In genomic region chr1:15031251-15031930, GRCh38 we compare ENCODE assay signal across 30 cellular contexts.
DNase-seq lines count a peak whose midpoint lies in the region; ATAC-seq, FAIRE-seq and TF ChIP-seq lines count a peak whose summit lies in the region.
"Had no signal": no experiment of that assay in that cellular context is flagged by ENCODE, and none has a peak within 500 bp of the region (broad histone marks: within the 10 kb centered on the region; RNA-seq: fewer than 3 reads in every experiment).

No MANE protein-coding gene starts in this region.

- H3K79me1 ChIP-seq in IMR-90 (ENCODE audit: low read depth in 1 of 2, low read length in 2 of 2) (peaks cover 30 to 52% of the 10 kb centered on the region in 2 experiments), mesenchymal stem cell (replicated peaks; ENCODE audit: low read length, poor library complexity, severe bottlenecking) (peaks cover 8% of the 10 kb centered on the region)

- H2BK15ac ChIP-seq in IMR-90 (ENCODE audit: low read depth, low read length) (no peak overlapping the region), mesenchymal stem cell (ENCODE audit: low read depth, poor library complexity, severe bottlenecking) (no peak overlapping the region)

- intact Hi-C loops in IMR-90 (cut with micrococcal nuclease): no loop called here
- intact Hi-C loops in K562 (cut with micrococcal nuclease): no loop called here

- H2BK120ac ChIP-seq in IMR-90 (ENCODE audit: low read depth, low read length) (no peak overlapping the region), mesenchymal stem cell (ENCODE audit: low read depth, low read length) (no peak overlapping the region)

- WGBS in IMR-90 (ENCODE audit: extremely low coverage in 2 of 2, insufficient read length in 1 of 2), 2 experiments: 100% methylated on average over 1 of the region's 8 CpGs; no CpG with 5 or more reads in 1 of the 2 experiments
- WGBS in K562 (ENCODE audit: insufficient coverage, low coverage, missing lambda C conversion rate): 74% methylated on average over 8 of the region's 8 CpGs
- 89% methylated on average over 7 of the region's 8 CpGs for WGBS in mesenchymal stem cell

- no peaks in the 10 kb centered on the region for H3K27me3 ChIP-seq in IMR-90 (ENCODE audit: control insufficient read depth, insufficient read depth, low read length)
- no peaks in the 10 kb centered on the region for H3K27me3 ChIP-seq in K562 (ENCODE audit: control insufficient read depth in 2 of 2, insufficient read depth in 2 of 2, low read length in 2 of 2)
- H3K27me3 ChIP-seq in mesenchymal stem cell (ENCODE audit: control insufficient read depth in 1 of 2, insufficient read depth in 1 of 2, low read length in 2 of 2): no peaks in the 10 kb centered on the region
- H3K27me3 ChIP-seq: gastroesophageal sphincter, neural progenitor cell, right atrium auricular region had no signal

- TF ChIP-seq RAD21 in IMR-90 (IDR thresholded peaks at IDR 0.05; ENCODE audit: low read length): no peak
- no peak for TF ChIP-seq RAD21 in K562 (CRISPR knock-in tag; conservative IDR thresholded peaks at IDR 0.05 in 1 of 2, IDR thresholded peaks at IDR 0.05 in 1 of 2)

- H3K4me3 ChIP-seq in AG10803 (ENCODE audit: low read length) (no peak overlapping the region), IMR-90 (ENCODE audit: insufficient read depth, low read depth, low read length) (no peak overlapping the region), K562 (no peak overlapping the region), mesenchymal stem cell (ENCODE audit: insufficient read depth in 1 of 2, low read depth in 1 of 2, low read length in 2 of 2) (no peak overlapping the region)
- H3K4me3 ChIP-seq: gastroesophageal sphincter, HAP-1, neural progenitor cell, right atrium auricular region, thoracic aorta had no signal

- DNase-seq in AG10803 (ENCODE audit: low read depth) (peak; percentile 59), IMR-90 (peak; percentile 34), K562 (ENCODE audit: extremely low read depth in 1 of 4, low spot score in 3 of 4) (no peak), mesenchymal stem cell (peak; percentile 38), NCI-H1105 treated with DMSO at 0.1 percent for 48 hours (lab: John Stamatoyannopoulos, UW) (no peak), SIG-M5 (lab: John Stamatoyannopoulos, UW) (no peak)
- DNase-seq: activated CD4-positive, alpha-beta T cell treated with anti-CD3 and anti-CD28 coated beads, Interleukin-2, amount 50 U/mL, for 4 hours; activated CD8-positive, alpha-beta memory T cell treated with anti-CD3 and anti-CD28 coated beads, Interleukin-2, amount 10 ng/mL, durations not matched to agents 7 days and 5 days; activated naive CD4-positive, alpha-beta T cell treated with Interleukin-2 at 50 U/mL for 16 hours; activated T-cell treated with anti-CD3 and anti-CD28 coated beads, Interleukin-2, amount 50 U/mL, for 48 hours; CD4-positive, alpha-beta T cell; DND-41; hypothalamus; NCI-H1048; NCI-H187; NCI-H2171; NCI-H510A; SK-N-SH; stimulated activated CD8-positive, alpha-beta memory T cell treated with anti-CD3 and anti-CD28 coated beads, Interleukin-4, amount 100 ng/mL, for 48 hours; stimulated activated naive CD8-positive, alpha-beta T cell treated with anti-CD3 and anti-CD28 coated beads, Interleukin-15, amount 100 ng/mL, for 72 hours had no signal

- H3K4ac ChIP-seq in IMR-90 (ENCODE audit: low read depth, low read length) (peak overlapping the region; percentile 22), mesenchymal stem cell (ENCODE audit: low read depth in 1 of 2, low read length in 2 of 2) (no peak overlapping the region)

- H4K8ac ChIP-seq in IMR-90 (ENCODE audit: low read depth in 2 of 2, low read length in 2 of 2) (no peak overlapping the region), mesenchymal stem cell (ENCODE audit: low read length) (no peak overlapping the region)

- H3K36me3 ChIP-seq in IMR-90 (ENCODE audit: control insufficient read depth, insufficient read depth, low read length) (peaks cover 1% of the 10 kb centered on the region; the same call in 1 of the 2 replicates), K562 (ENCODE audit: control insufficient read depth, insufficient read depth, low read length) (peaks cover 7% of the 10 kb centered on the region; the same call in 1 of the 3 replicates), mesenchymal stem cell (ENCODE audit: control insufficient read depth in 1 of 2, insufficient read depth in 2 of 2, low read depth in 1 of 2, low read length in 2 of 2) (peaks cover 11 to 19% of the 10 kb centered on the region in 2 experiments)
- H3K36me3 ChIP-seq: HAP-1, neural progenitor cell, right atrium auricular region, thoracic aorta had no signal

- dilution Hi-C loops in IMR-90 (cut with HindIII; ENCODE audit: low sequenced_read_pairs, unreplicated experiment): no loop called here

- in situ Hi-C loops in IMR-90 (cut with MboI; ENCODE audit: low sequenced_read_pairs): loop anchor here (5.0 kb wide), 1 partner anchor 49 kb away; no protein-coding TSS in a partner anchor
- in situ Hi-C loops in K562 (cut with MboI): no loop called here

- peak; percentile 48 for FAIRE-seq in K562 (lab: Jason Lieb, UNC)
- FAIRE-seq: A204.1, GM18507 had no signal

- no peak for TF ChIP-seq POLR2A in IMR-90 (IDR thresholded peaks at IDR 0.05; ENCODE audit: low read depth, low read length)
- TF ChIP-seq POLR2A in K562 (conservative IDR thresholded peaks at IDR 0.05): no peak

- H2BK5ac ChIP-seq in IMR-90 (ENCODE audit: low read depth, low read length, poor library complexity, severe bottlenecking) (no peak overlapping the region), mesenchymal stem cell (ENCODE audit: low read depth, low read length, poor library complexity, severe bottlenecking) (peak overlapping the region; percentile 63)

- TF ChIP-seq EP300 in K562 (IDR thresholded peaks at IDR 0.05; ENCODE audit: low read length): no peak

- peaks cover 21% of the 10 kb centered on the region for H3K4me1 ChIP-seq in IMR-90 (ENCODE audit: control insufficient read depth, insufficient read depth, low read length)
- peaks cover 5 to 15% of the 10 kb centered on the region in 2 experiments; a peak in 1 of 5 replicates for H3K4me1 ChIP-seq in K562 (replicated peaks in 1 of 2; ENCODE audit: control insufficient read depth in 2 of 2, insufficient read depth in 2 of 2, low read length in 2 of 2)
- H3K4me1 ChIP-seq in mesenchymal stem cell (ENCODE audit: control insufficient read depth, insufficient read depth, low read depth, low read length): peaks cover 50% of the 10 kb centered on the region
- H3K4me1 ChIP-seq: right atrium auricular region had no signal

- no peak overlapping the region for H3K27ac ChIP-seq in IMR-90 (ENCODE audit: insufficient read depth, low read length)
- no peak overlapping the region for H3K27ac ChIP-seq in K562 (ENCODE audit: extremely low read depth, low read depth, low read length)
- H3K27ac ChIP-seq in mesenchymal stem cell (ENCODE audit: low read length, poor library complexity, severe bottlenecking): peak overlapping the region; percentile 97
- H3K27ac ChIP-seq: gastroesophageal sphincter, neural progenitor cell, right atrium auricular region, thoracic aorta had no signal

- H3K4me2 ChIP-seq in IMR-90 (ENCODE audit: low read depth, low read length) (no peak overlapping the region), K562 (ENCODE audit: insufficient read depth, low read length) (no peak overlapping the region), mesenchymal stem cell (ENCODE audit: low read length, poor library complexity, severe bottlenecking) (no peak overlapping the region)
- H3K4me2 ChIP-seq: neural progenitor cell, SK-N-SH had no signal

- no TSS peak for BruUV-seq in IMR-90 (replicated peaks; lab: Mats Ljungman, UMichigan)
- BruUV-seq in K562 (replicated peaks; lab: Mats Ljungman, UMichigan): no TSS peak

- H2AK5ac ChIP-seq in IMR-90 (ENCODE audit: low read depth, low read length): 0 out of 2 replicates have a peak overlapping the region, but pooled peaks have one; percentile 24
- peak overlapping the region; percentile 76 for H2AK5ac ChIP-seq in mesenchymal stem cell (ENCODE audit: low read length, severe bottlenecking)

- H3K23ac ChIP-seq in IMR-90 (ENCODE audit: low read depth, low read length) (no peak overlapping the region), mesenchymal stem cell (ENCODE audit: low read length in 2 of 2) (no peak overlapping the region)

- CTCF ChIA-PET in IMR-90 (lab: Yijun Ruan, JAX): interaction anchor here (1.4 kb wide), 1 partner anchor 116 kb away, joined by 3 read pairs; no protein-coding TSS in a partner anchor
- CTCF ChIA-PET in K562 (lab: Yijun Ruan, JAX; ENCODE audit: low intra/inter-chr PET ratio): interaction anchor here (0.6 to 0.7 kb wide), 2 partner anchors 953 to 1230 kb away, joined by 3 to 4 read pairs; no protein-coding TSS in a partner anchor

- H3K9me1 ChIP-seq in IMR-90 (ENCODE audit: insufficient read depth, low read length): peaks cover 14% of the 10 kb centered on the region; the same call in 1 of the 2 replicates
- H3K9me1 ChIP-seq in K562 (ENCODE audit: control insufficient read depth, insufficient read depth, low read length): no peaks in the 10 kb centered on the region

- H4K20me1 ChIP-seq in IMR-90 (ENCODE audit: insufficient read depth, low read length) (peaks cover 41% of the 10 kb centered on the region), K562 (replicated peaks; ENCODE audit: control insufficient read depth, insufficient read depth, low read length) (0 out of 2 replicates have a peak, but pooled peaks cover 7% of the 10 kb centered on the region)

- no peak overlapping the region for H2BK20ac ChIP-seq in IMR-90 (ENCODE audit: low read depth, low read length)

- no peak for TF ChIP-seq CTCF in AG10803 (conservative IDR thresholded peaks at IDR 0.05; ENCODE audit: low read length)
- no peak for TF ChIP-seq CTCF in IMR-90 (conservative IDR thresholded peaks at IDR 0.05; ENCODE audit: low read depth, low read length)
- TF ChIP-seq CTCF in K562 (IDR thresholded peaks at IDR 0.05 in 2 of 3, conservative IDR thresholded peaks at IDR 0.05 in 1 of 3; ENCODE audit: insufficient read depth in 2 of 3, low read depth in 1 of 3, low read length in 3 of 3): no peak

- H3K79me2 ChIP-seq in K562 (ENCODE audit: control insufficient read depth, insufficient read depth, low read length): no peaks in the 10 kb centered on the region

- H2AFZ ChIP-seq in IMR-90 (replicated peaks; ENCODE audit: low read length, poor library complexity) (peak overlapping the region; percentile 54), K562 (ENCODE audit: low read depth, low read length) (no peak overlapping the region), mesenchymal stem cell (ENCODE audit: low read depth, low read length) (no peak overlapping the region)
- H2AFZ ChIP-seq: neural progenitor cell had no signal

- H2BK12ac ChIP-seq in mesenchymal stem cell (ENCODE audit: low read length in 2 of 2): no peak overlapping the region

- H3K56ac ChIP-seq in IMR-90 (ENCODE audit: extremely low read depth, insufficient read depth, low read length): no peak overlapping the region

- POLR2A ChIA-PET in IMR-90 (lab: Charles Lee; ENCODE audit: unreplicated experiment): no interaction called here
- POLR2A ChIA-PET in K562 (lab: Yijun Ruan, JAX): interaction anchor here (0.7 to 2.1 kb wide), 5 partner anchors 8 to 255 kb away, joined by 3 to 7 read pairs (median 4); no protein-coding TSS in a partner anchor

- H4K91ac ChIP-seq in IMR-90 (ENCODE audit: insufficient read depth, low read depth, low read length) (no peak overlapping the region), mesenchymal stem cell (ENCODE audit: low read length) (peak overlapping the region; percentile 2)

- peak overlapping the region; percentile 45 for H2AK9ac ChIP-seq in IMR-90 (replicated peaks; ENCODE audit: low read depth, low read length, poor library complexity)

- H3K9ac ChIP-seq in IMR-90 (ENCODE audit: low read depth, low read length): no peak overlapping the region
- peak overlapping the region in 1 of 2 experiments; percentile 28; a peak in 1 of 4 replicates for H3K9ac ChIP-seq in K562 (ENCODE audit: insufficient read depth in 1 of 2, low read depth in 2 of 2, low read length in 2 of 2)
- H3K9ac ChIP-seq in mesenchymal stem cell (ENCODE audit: low read length): no peak overlapping the region
- H3K9ac ChIP-seq: neural progenitor cell, SK-N-SH had no signal

- H4K5ac ChIP-seq in IMR-90 (ENCODE audit: low read depth, low read length): no peak overlapping the region

- no peak for ATAC-seq in IMR-90 (ENCODE audit: low read depth)
- ATAC-seq in K562: no peak
- no peak for ATAC-seq in GM18873 (IDR thresholded peaks at IDR 0.05; ENCODE audit: low FRiP score, unreplicated experiment)
- ATAC-seq in activated CD4-positive, CD25-positive, alpha-beta regulatory T cell treated with anti-CD3 and anti-CD28 coated beads, Interleukin-2, amount 50 U/mL, for 24 hours: no peak
- ATAC-seq: activated CD8-positive, alpha-beta memory T cell treated with anti-CD3 and anti-CD28 coated beads, Interleukin-2, amount 10 ng/mL, durations not matched to agents 7 days and 5 days; gastroesophageal sphincter; left lobe of liver; stimulated activated naive CD8-positive, alpha-beta T cell treated with anti-CD3 and anti-CD28 coated beads, Interleukin-15, amount 100 ng/mL, for 72 hours had no signal

- H3K14ac ChIP-seq in IMR-90 (replicated peaks; ENCODE audit: low read depth, low read length): peak overlapping the region; percentile 52; the same call in 1 of the 2 replicates
- H3K14ac ChIP-seq in mesenchymal stem cell (ENCODE audit: low read length in 2 of 2): no peak overlapping the region

- H3K18ac ChIP-seq in IMR-90 (ENCODE audit: low read depth, low read length) (no peak overlapping the region), mesenchymal stem cell (ENCODE audit: low read depth in 1 of 2, low read length in 2 of 2) (peak overlapping the region in 1 of 2 experiments; percentile 0)

- H3K9me3 ChIP-seq in IMR-90 (ENCODE audit: control insufficient read depth, insufficient read depth, low read length) (no peaks in the 10 kb centered on the region), K562 (replicated peaks; ENCODE audit: control insufficient read depth, insufficient read depth, low read depth, low read length) (no peaks in the 10 kb centered on the region), mesenchymal stem cell (ENCODE audit: control insufficient read depth, low read length) (no peaks in the 10 kb centered on the region)
- H3K9me3 ChIP-seq: gastroesophageal sphincter, HAP-1, right atrium auricular region, SK-N-SH, thoracic aorta had no signal

Comparison
In these comparisons a context has a peak if more than half of its experiments do, and no peak if none do; other contexts are left out.
1. DNase-seq: peak in AG10803 (single experiment), IMR-90 (single experiment) and mesenchymal stem cell (single experiment); none in K562 (0 of 4), NCI-H1105 treated with DMSO at 0.1 percent for 48 hours (single experiment) and SIG-M5 (single experiment).